9 cellular contexts compared by ENCODE assay signal in genomic region chr14:41604793-41605534, GRCh38. TPM values are rescaled to one million over a fixed set of nuclear protein-coding genes. Genes with fewer than 3 reads are reported as not detected.
DNase-seq lines count a peak whose midpoint lies in the region; ATAC-seq and TF ChIP-seq lines count a peak whose summit lies in the region.
"Had no signal": no experiment of that assay in that cellular context is flagged by ENCODE, and none has a peak within 500 bp of the region (broad histone marks: within the 10 kb centered on the region; RNA-seq: fewer than 3 reads in every experiment).

No MANE protein-coding gene starts in this region.

- H3K27ac Mint-ChIP-seq in activated naive CD8-positive, alpha-beta T cell treated with anti-CD3 and anti-CD28 coated beads for 36 hours = no peak overlapping the region

- H3K9me3 ChIP-seq in iPS DF 6.9 (ENCODE audit: control insufficient read depth, insufficient read depth, low read length) = no peaks in the 10 kb centered on the region
- H3K9me3 ChIP-seq in sigmoid colon = no peaks in the 10 kb centered on the region

- peak; percentile 91 for DNase-seq in NCI-H1092 (lab: John Stamatoyannopoulos, UW)
- peak; percentile 0 for DNase-seq in activated naive CD8-positive, alpha-beta T cell treated with anti-CD3 and anti-CD28 coated beads for 36 hours
- no peak for DNase-seq in iPS DF 6.9 (ENCODE audit: low read depth, low spot score)
- peak; percentile 77 for DNase-seq in sigmoid colon
- no peak for DNase-seq in NCI-H2081 treated with DMSO at 0.1 percent for 48 hours (lab: John Stamatoyannopoulos, UW)
- no peak for DNase-seq in activated CD4-positive, alpha-beta T cell treated with anti-CD3 and anti-CD28 coated beads, Interleukin-2, amount 50 U/mL, for 1 hour
- no peak for DNase-seq in cerebellum (ENCODE audit: low spot score)

- ATAC-seq in GM18870 (IDR thresholded peaks at IDR 0.05; ENCODE audit: unreplicated experiment) = no peak
- ATAC-seq: left colon had no signal

- H3K36me3 Mint-ChIP-seq in activated naive CD8-positive, alpha-beta T cell treated with anti-CD3 and anti-CD28 coated beads for 36 hours = no peaks in the 10 kb centered on the region

- H3K4me1 Mint-ChIP-seq in activated naive CD8-positive, alpha-beta T cell treated with anti-CD3 and anti-CD28 coated beads for 36 hours = peaks cover 28% of the 10 kb centered on the region

- intact Hi-C loops in sigmoid colon (cut with DNase I) = loop anchor here (10.0 kb wide), 1 partner anchor 590 kb away; no protein-coding TSS in a partner anchor

- no peaks in the 10 kb centered on the region for H3K9me3 Mint-ChIP-seq in activated naive CD8-positive, alpha-beta T cell treated with anti-CD3 and anti-CD28 coated beads for 36 hours

- TF ChIP-seq POLR2A in sigmoid colon (IDR thresholded peaks at IDR 0.05) = no peak

- no CpG with 5 or more reads among the region's 29 CpGs for WGBS in iPS DF 6.9 (ENCODE audit: insufficient coverage, insufficient read length)
- WGBS in sigmoid colon, 2 donors = 5 to 8% methylated on average over 29 of the region's 29 CpGs

- peaks cover 72% of the 10 kb centered on the region for H3K27me3 Mint-ChIP-seq in activated naive CD8-positive, alpha-beta T cell treated with anti-CD3 and anti-CD28 coated beads for 36 hours

- no peak for TF ChIP-seq EP300 in sigmoid colon (IDR thresholded peaks at IDR 0.05)

- peak overlapping the region; percentile 56; the same call in 1 of the 2 replicates for H3K4me3 ChIP-seq in iPS DF 6.9 (ENCODE audit: low read length)
- peak overlapping the region; percentile 41 to 59 (median 56) for H3K4me3 ChIP-seq in sigmoid colon

- H3K4me3 Mint-ChIP-seq in activated naive CD8-positive, alpha-beta T cell treated with anti-CD3 and anti-CD28 coated beads for 36 hours = peak overlapping the region; percentile 14

- H3K27ac ChIP-seq in iPS DF 6.9 (ENCODE audit: low read length) (no peak overlapping the region), sigmoid colon (peak overlapping the region; percentile 72 to 83 (median 79))

- no peak for TF ChIP-seq CTCF in sigmoid colon (IDR thresholded peaks at IDR 0.05)

- 0 out of 2 replicates have a peak, but pooled peaks cover 1% of the 10 kb centered on the region for H3K4me1 ChIP-seq in iPS DF 6.9 (ENCODE audit: control insufficient read depth, insufficient read depth, low read length)
- peaks cover 0 to 42% (median 34%) of the 10 kb centered on the region in 4 donors for H3K4me1 ChIP-seq in sigmoid colon

- H3K36me3 ChIP-seq in iPS DF 6.9 (ENCODE audit: control insufficient read depth, insufficient read depth, low read length) = no peaks in the 10 kb centered on the region
- no peaks in the 10 kb centered on the region for H3K36me3 ChIP-seq in sigmoid colon

- peaks cover 16% of the 10 kb centered on the region for H3K27me3 ChIP-seq in iPS DF 6.9 (ENCODE audit: control insufficient read depth, insufficient read depth, low read length)
- peaks cover 4 to 65% (median 40%) of the 10 kb centered on the region in 3 donors for H3K27me3 ChIP-seq in sigmoid colon

RNA-seq across cellular contexts. Expression of gene LRFN5, which starts 1.7 kb away (rescaled TPM):
- not detected for total RNA-seq in activated naive CD8-positive, alpha-beta T cell treated with anti-CD3 and anti-CD28 coated beads for 36 hours
- 10 to 100 TPM in 2 of 4 donors, 1 to 10 TPM in 2; 4.8 to 13.7 (median 9.0) TPM for total RNA-seq in sigmoid colon
- under 1 TPM in 2 of 3 donors, not detected in 1; under 0.01 to 0.55 TPM for polyA plus RNA-seq in sigmoid colon
- total RNA-seq in cerebellum = 84.1 TPM

Comparison
In these comparisons a context has a peak if more than half of its experiments do, and no peak if none do; other contexts are left out.
1. DNase-seq: peak in NCI-H1092 (single experiment), activated naive CD8-positive, alpha-beta T cell treated with anti-CD3 and anti-CD28 coated beads for 36 hours (single experiment) and sigmoid colon (single experiment); none in iPS DF 6.9 (single experiment), NCI-H2081 treated with DMSO at 0.1 percent for 48 hours (single experiment), activated CD4-positive, alpha-beta T cell treated with anti-CD3 and anti-CD28 coated beads, Interleukin-2, amount 50 U/mL, for 1 hour (single experiment) and cerebellum (single experiment).
2. RNA of gene LRFN5, which starts 1.7 kb away (total RNA-seq): 84.1 TPM in cerebellum (single experiment) and 4.8 to 13.7 TPM in sigmoid colon; not detected in activated naive CD8-positive, alpha-beta T cell treated with anti-CD3 and anti-CD28 coated beads for 36 hours; every median in the first group is over 4 times any median in the second.